ENCODE assay signal across 1 cellular context in the genomic region with DNA sequence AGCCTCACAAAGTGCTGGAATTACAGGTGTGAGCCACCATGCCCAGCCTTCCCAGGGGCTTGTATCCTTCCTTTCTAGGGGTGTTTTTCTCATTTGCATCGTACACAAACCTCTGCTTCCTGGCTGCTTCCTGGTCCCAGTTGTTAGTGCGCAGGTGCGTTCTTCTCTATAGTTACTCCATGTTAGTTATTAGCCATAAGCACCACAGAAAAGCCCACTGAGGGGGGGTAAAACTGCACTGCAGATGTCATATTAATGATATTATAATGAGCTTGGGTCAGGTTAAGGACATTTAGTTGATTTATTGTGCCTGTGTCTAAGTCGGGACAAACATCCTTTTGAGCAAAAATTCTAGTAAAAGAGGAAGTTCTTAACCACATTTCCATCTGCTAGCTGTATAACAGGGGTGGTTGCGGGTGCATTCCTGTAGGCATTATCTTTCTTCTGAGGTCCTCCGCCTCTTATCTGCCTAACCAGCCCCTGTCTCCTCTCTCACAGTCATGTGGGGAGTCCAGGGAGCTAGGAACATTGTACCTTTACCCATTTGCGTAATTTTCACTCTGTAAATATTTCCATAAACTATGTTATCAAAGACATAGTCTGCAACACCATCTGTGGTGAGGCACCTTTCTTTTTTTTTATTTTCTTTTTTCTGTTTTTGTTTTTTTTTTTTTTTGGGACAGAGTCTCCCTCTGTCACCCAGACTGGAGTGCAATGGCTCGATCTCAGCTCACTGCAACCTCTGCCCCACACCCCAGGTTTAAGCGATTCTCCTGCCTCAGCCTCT.
A peak's percentile ranks its signal among the peaks of the same experiment; 100 is the strongest.
TF ChIP-seq lines count a peak whose summit lies in the region.

No MANE protein-coding gene starts in this region.

TF ChIP-seq in HepG2, 621 proteins besides CTCF, POLR2A, EP300 and RAD21 (continued from another document and continues in another):
- TF ChIP-seq, protein P1, sequence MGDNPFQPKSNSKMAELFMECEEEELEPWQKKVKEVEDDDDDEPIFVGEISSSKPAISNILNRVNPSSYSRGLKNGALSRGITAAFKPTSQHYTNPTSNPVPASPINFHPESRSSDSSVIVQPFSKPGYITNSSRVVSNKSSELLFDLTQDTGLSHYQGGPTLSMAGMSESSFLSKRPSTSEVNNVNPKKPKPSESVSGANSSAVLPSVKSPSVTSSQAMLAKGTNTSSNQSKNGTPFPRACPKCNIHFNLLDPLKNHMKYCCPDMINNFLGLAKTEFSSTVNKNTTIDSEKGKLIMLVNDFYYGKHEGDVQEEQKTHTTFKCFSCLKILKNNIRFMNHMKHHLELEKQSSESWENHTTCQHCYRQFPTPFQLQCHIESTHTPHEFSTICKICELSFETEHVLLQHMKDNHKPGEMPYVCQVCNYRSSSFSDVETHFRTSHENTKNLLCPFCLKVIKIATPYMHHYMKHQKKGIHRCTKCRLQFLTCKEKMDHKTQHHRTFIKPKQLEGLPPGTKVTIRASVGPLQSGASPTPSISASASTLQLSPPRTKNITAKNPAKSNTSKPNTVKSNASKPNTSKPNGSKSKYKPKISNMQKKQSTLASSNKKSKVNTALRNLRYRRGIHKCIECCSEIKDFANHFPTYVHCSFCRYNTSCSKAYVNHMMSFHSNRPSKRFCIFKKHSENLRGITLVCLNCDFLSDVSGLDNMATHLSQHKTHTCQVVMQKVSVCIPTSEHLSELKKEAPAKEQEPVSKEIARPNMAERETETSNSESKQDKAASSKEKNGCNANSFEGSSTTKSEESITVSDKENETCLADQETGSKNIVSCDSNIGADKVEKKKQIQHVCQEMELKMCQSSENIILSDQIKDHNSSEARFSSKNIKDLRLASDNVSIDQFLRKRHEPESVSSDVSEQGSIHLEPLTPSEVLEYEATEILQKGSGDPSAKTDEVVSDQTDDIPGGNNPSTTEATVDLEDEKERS (CRISPR knock-in tag; IDR thresholded peaks at IDR 0.05) = no peak
- no peak for TF ChIP-seq ZNF510 (CRISPR knock-in tag; IDR thresholded peaks at IDR 0.05; ENCODE audit: low read depth)
- TF ChIP-seq ZNF549 (CRISPR knock-in tag; IDR thresholded peaks at IDR 0.05) = no peak
- TF ChIP-seq, protein P2, sequence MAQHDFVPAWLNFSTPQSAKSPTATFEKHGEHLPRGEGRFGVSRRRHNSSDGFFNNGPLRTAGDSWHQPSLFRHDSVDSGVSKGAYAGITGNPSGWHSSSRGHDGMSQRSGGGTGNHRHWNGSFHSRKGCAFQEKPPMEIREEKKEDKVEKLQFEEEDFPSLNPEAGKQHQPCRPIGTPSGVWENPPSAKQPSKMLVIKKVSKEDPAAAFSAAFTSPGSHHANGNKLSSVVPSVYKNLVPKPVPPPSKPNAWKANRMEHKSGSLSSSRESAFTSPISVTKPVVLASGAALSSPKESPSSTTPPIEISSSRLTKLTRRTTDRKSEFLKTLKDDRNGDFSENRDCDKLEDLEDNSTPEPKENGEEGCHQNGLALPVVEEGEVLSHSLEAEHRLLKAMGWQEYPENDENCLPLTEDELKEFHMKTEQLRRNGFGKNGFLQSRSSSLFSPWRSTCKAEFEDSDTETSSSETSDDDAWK (CRISPR knock-in tag; IDR thresholded peaks at IDR 0.05) = no peak
- TF ChIP-seq ZNF615 (CRISPR knock-in tag; IDR thresholded peaks at IDR 0.05; ENCODE audit: borderline replicate concordance) = no peak
- TF ChIP-seq, protein P3, sequence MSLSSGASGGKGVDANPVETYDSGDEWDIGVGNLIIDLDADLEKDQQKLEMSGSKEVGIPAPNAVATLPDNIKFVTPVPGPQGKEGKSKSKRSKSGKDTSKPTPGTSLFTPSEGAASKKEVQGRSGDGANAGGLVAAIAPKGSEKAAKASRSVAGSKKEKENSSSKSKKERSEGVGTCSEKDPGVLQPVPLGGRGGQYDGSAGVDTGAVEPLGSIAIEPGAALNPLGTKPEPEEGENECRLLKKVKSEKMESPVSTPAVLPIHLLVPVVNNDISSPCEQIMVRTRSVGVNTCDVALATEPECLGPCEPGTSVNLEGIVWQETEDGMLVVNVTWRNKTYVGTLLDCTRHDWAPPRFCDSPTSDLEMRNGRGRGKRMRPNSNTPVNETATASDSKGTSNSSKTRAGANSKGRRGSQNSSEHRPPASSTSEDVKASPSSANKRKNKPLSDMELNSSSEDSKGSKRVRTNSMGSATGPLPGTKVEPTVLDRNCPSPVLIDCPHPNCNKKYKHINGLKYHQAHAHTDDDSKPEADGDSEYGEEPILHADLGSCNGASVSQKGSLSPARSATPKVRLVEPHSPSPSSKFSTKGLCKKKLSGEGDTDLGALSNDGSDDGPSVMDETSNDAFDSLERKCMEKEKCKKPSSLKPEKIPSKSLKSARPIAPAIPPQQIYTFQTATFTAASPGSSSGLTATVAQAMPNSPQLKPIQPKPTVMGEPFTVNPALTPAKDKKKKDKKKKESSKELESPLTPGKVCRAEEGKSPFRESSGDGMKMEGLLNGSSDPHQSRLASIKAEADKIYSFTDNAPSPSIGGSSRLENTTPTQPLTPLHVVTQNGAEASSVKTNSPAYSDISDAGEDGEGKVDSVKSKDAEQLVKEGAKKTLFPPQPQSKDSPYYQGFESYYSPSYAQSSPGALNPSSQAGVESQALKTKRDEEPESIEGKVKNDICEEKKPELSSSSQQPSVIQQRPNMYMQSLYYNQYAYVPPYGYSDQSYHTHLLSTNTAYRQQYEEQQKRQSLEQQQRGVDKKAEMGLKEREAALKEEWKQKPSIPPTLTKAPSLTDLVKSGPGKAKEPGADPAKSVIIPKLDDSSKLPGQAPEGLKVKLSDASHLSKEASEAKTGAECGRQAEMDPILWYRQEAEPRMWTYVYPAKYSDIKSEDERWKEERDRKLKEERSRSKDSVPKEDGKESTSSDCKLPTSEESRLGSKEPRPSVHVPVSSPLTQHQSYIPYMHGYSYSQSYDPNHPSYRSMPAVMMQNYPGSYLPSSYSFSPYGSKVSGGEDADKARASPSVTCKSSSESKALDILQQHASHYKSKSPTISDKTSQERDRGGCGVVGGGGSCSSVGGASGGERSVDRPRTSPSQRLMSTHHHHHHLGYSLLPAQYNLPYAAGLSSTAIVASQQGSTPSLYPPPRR (CRISPR knock-in tag; IDR thresholded peaks at IDR 0.05; ENCODE audit: borderline replicate concordance) = peak; percentile 67; the same call in 1 of the 2 replicates
- no peak for TF ChIP-seq ZC3H4 (CRISPR knock-in tag; IDR thresholded peaks at IDR 0.05; ENCODE audit: borderline replicate concordance)
- no peak for TF ChIP-seq FOSL1 (CRISPR knock-in tag; IDR thresholded peaks at IDR 0.05; ENCODE audit: borderline replicate concordance)
- no peak for TF ChIP-seq FOXC1 (CRISPR knock-in tag; IDR thresholded peaks at IDR 0.05; ENCODE audit: borderline replicate concordance)
- TF ChIP-seq, protein P4, sequence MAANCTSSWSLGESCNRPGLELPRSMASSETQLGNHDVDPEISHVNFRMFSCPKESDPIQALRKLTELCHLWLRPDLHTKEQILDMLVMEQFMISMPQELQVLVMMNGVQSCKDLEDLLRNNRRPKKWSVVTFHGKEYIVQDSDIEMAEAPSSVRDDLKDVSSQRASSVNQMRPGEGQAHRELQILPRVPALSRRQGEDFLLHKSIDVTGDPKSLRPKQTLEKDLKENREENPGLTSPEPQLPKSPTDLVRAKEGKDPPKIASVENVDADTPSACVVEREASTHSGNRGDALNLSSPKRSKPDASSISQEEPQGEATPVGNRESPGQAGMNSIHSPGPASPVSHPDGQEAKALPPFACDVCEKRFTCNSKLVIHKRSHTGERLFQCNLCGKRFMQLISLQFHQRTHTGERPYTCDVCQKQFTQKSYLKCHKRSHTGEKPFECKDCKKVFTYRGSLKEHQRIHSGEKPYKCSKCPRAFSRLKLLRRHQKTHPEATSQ (CRISPR knock-in tag; IDR thresholded peaks at IDR 0.05; ENCODE audit: borderline replicate concordance) = peak; percentile 48; the same call in 1 of the 2 replicates
- TF ChIP-seq JDP2 (CRISPR knock-in tag; IDR thresholded peaks at IDR 0.05; ENCODE audit: borderline replicate concordance) = no peak
- no peak for TF ChIP-seq ZNF777 (CRISPR knock-in tag; IDR thresholded peaks at IDR 0.05)
- TF ChIP-seq, protein P5, sequence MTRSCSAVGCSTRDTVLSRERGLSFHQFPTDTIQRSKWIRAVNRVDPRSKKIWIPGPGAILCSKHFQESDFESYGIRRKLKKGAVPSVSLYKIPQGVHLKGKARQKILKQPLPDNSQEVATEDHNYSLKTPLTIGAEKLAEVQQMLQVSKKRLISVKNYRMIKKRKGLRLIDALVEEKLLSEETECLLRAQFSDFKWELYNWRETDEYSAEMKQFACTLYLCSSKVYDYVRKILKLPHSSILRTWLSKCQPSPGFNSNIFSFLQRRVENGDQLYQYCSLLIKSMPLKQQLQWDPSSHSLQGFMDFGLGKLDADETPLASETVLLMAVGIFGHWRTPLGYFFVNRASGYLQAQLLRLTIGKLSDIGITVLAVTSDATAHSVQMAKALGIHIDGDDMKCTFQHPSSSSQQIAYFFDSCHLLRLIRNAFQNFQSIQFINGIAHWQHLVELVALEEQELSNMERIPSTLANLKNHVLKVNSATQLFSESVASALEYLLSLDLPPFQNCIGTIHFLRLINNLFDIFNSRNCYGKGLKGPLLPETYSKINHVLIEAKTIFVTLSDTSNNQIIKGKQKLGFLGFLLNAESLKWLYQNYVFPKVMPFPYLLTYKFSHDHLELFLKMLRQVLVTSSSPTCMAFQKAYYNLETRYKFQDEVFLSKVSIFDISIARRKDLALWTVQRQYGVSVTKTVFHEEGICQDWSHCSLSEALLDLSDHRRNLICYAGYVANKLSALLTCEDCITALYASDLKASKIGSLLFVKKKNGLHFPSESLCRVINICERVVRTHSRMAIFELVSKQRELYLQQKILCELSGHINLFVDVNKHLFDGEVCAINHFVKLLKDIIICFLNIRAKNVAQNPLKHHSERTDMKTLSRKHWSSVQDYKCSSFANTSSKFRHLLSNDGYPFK (CRISPR knock-in tag; IDR thresholded peaks at IDR 0.05; ENCODE audit: borderline replicate concordance) = no peak
- no peak for TF ChIP-seq KLF16 (CRISPR knock-in tag; IDR thresholded peaks at IDR 0.05)
- TF ChIP-seq, protein P6, sequence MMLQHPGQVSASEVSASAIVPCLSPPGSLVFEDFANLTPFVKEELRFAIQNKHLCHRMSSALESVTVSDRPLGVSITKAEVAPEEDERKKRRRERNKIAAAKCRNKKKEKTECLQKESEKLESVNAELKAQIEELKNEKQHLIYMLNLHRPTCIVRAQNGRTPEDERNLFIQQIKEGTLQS (CRISPR knock-in tag; IDR thresholded peaks at IDR 0.05) = no peak
- TF ChIP-seq, protein P7, sequence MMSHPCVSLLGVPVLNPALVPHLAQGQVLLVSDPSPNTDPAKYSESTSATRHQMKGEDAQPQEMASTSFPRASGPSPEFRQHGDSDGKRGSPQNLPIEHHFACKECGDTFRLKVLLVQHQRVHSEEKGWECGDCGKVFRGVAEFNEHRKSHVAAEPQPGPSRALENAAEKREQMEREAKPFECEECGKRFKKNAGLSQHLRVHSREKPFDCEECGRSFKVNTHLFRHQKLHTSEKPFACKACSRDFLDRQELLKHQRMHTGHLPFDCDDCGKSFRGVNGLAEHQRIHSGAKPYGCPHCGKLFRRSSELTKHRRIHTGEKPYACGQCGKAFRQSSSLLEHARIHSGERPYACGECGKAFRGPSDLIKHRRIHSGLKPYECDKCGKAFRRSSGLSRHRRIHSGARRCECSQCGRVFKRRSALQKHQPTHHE (CRISPR knock-in tag; IDR thresholded peaks at IDR 0.05; ENCODE audit: borderline replicate concordance) = peak; percentile 55; the same call in 1 of the 2 replicates
- no peak for TF ChIP-seq ZNF737 (CRISPR knock-in tag; IDR thresholded peaks at IDR 0.05; ENCODE audit: borderline replicate concordance)
- TF ChIP-seq ONECUT2 (CRISPR knock-in tag; IDR thresholded peaks at IDR 0.05) = no peak
- peak; percentile 68; the same call in 1 of the 2 replicates for TF ChIP-seq ZNF441 (CRISPR knock-in tag; IDR thresholded peaks at IDR 0.05; ENCODE audit: borderline replicate concordance)
- TF ChIP-seq, protein P8, sequence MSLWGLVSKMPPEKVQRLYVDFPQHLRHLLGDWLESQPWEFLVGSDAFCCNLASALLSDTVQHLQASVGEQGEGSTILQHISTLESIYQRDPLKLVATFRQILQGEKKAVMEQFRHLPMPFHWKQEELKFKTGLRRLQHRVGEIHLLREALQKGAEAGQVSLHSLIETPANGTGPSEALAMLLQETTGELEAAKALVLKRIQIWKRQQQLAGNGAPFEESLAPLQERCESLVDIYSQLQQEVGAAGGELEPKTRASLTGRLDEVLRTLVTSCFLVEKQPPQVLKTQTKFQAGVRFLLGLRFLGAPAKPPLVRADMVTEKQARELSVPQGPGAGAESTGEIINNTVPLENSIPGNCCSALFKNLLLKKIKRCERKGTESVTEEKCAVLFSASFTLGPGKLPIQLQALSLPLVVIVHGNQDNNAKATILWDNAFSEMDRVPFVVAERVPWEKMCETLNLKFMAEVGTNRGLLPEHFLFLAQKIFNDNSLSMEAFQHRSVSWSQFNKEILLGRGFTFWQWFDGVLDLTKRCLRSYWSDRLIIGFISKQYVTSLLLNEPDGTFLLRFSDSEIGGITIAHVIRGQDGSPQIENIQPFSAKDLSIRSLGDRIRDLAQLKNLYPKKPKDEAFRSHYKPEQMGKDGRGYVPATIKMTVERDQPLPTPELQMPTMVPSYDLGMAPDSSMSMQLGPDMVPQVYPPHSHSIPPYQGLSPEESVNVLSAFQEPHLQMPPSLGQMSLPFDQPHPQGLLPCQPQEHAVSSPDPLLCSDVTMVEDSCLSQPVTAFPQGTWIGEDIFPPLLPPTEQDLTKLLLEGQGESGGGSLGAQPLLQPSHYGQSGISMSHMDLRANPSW (CRISPR knock-in tag; IDR thresholded peaks at IDR 0.05; ENCODE audit: borderline replicate concordance) = peak; percentile 20; the same call in 1 of the 2 replicates
- peak; percentile 32; the same call in 1 of the 2 replicates for TF ChIP-seq STAG1 (CRISPR knock-in tag; IDR thresholded peaks at IDR 0.05)
- TF ChIP-seq, protein P9, sequence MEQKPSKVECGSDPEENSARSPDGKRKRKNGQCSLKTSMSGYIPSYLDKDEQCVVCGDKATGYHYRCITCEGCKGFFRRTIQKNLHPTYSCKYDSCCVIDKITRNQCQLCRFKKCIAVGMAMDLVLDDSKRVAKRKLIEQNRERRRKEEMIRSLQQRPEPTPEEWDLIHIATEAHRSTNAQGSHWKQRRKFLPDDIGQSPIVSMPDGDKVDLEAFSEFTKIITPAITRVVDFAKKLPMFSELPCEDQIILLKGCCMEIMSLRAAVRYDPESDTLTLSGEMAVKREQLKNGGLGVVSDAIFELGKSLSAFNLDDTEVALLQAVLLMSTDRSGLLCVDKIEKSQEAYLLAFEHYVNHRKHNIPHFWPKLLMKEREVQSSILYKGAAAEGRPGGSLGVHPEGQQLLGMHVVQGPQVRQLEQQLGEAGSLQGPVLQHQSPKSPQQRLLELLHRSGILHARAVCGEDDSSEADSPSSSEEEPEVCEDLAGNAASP (CRISPR knock-in tag; IDR thresholded peaks at IDR 0.05; ENCODE audit: borderline replicate concordance) = peak; percentile 81; the same call in 1 of the 2 replicates
- no peak; the same call in 1 of the 2 replicates for TF ChIP-seq RORA (CRISPR knock-in tag; IDR thresholded peaks at IDR 0.05)
- TF ChIP-seq ZNF333 (CRISPR knock-in tag; IDR thresholded peaks at IDR 0.05; ENCODE audit: borderline replicate concordance) = peak; percentile 73; the same call in 1 of the 2 replicates
